In genomic region chr10:71555760-71556159, GRCh38 we compare ENCODE assay signal across 1 cellular context.
A peak's percentile ranks its signal among the peaks of the same experiment; 100 is the strongest.
TF ChIP-seq lines count a peak whose summit lies in the region.

No MANE protein-coding gene starts in this region.

TF ChIP-seq in K562, 482 proteins besides CTCF, POLR2A, EP300 and RAD21 (continued from another document):
- 0 out of 2 replicates have a peak, but pooled peaks have one; percentile 59 for TF ChIP-seq MGA (IDR thresholded peaks at IDR 0.05)
- no peak for TF ChIP-seq MNT (conservative IDR thresholded peaks at IDR 0.05)
